In the genomic region with DNA sequence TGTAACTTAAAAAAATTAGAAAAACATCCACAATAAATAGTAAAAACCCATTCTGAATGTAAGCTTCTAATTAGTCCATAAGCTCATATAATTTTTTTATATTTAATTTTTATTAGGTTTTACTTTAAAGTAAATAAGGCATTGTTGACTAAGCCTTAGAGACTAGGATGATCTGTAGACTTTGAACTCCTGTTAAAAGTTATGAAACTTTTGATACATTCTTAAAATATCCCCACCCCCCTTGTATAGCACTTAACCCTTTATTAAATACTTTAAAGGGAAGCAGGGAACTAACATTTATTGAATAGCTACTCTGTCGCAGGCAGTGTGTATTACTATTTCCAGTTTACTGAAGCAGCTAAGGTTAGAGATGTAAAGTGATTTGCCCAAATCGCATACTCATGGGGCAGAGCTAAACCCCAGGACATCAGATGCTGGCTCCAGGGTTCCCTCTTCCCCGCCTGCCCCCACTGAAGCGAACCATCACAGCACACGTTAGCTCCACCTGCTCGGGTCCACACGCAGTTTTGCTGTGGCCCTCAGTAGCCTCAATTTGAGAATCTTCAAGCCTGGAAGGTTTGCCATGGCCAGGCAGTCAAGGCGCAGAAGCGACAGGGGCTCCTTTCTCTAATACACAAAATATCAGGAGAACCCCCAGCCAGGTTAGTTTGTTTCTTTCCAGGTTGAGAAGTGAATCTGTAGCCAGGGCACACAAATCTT, we compare ENCODE assay signal across 15 cellular contexts. TPM values are rescaled to one million over a fixed set of nuclear protein-coding genes. Genes with fewer than 3 reads are reported as not detected.
"Had no signal": no experiment of that assay in that cellular context is flagged by ENCODE, and none has a peak within 500 bp of the region (broad histone marks: within the 10 kb centered on the region; RNA-seq: fewer than 3 reads in every experiment).

No MANE protein-coding gene starts in this region.

- H3K27ac ChIP-seq: left ventricle myocardium inferior, tibial artery had no signal

- H3K4me1 ChIP-seq: left ventricle myocardium inferior, tibial artery had no signal

- H3K36me3 ChIP-seq: left ventricle myocardium inferior, tibial artery had no signal

- H3K9me3 ChIP-seq: left ventricle myocardium inferior, mucosa of descending colon, tibial artery had no signal

- H3K4me3 ChIP-seq: left ventricle myocardium inferior, mucosa of descending colon, tibial artery had no signal

- DNase-seq: activated CD4-positive, alpha-beta memory T cell treated with anti-CD3 and anti-CD28 coated beads, Interleukin-2, amount 10 ng/mL, durations not matched to agents 7 days and 5 days; activated CD4-positive, alpha-beta T cell treated with anti-CD3 and anti-CD28 coated beads for 4 hours; activated T-cell treated with anti-CD3 and anti-CD28 coated beads, Interleukin-2, amount 50 U/mL, for 48 hours; kidney; left ventricle myocardium inferior; nucleus accumbens; stimulated activated CD4-positive, alpha-beta T cell treated with anti-CD3 and anti-CD28 coated beads, Interleukin-2, amount 100 ng/mL, for 48 hours; tibial artery had no signal

RNA-seq across cellular contexts. Expression of gene PON1, which starts 0.8 kb away (rescaled TPM):
- total RNA-seq: activated CD4-positive, alpha-beta memory T cell treated with anti-CD3 and anti-CD28 coated beads, Interleukin-2, amount 10 ng/mL, durations not matched to agents 7 days and 5 days; activated naive CD4-positive, alpha-beta T cell treated with anti-CD3 and anti-CD28 coated beads, Interleukin-2, amount 50 U/mL, for 72 hours; cardiac septum; kidney; left ventricle myocardium inferior; mucosa of descending colon; naive thymus-derived CD8-positive, alpha-beta T cell; posterior vena cava; skeletal muscle tissue had no signal
- polyA plus RNA-seq: esophagus; naive thymus-derived CD8-positive, alpha-beta T cell had no signal
